ENCODE assay signal across 1 cellular context in genomic region chr11:77473801-77474508, GRCh38.
TF ChIP-seq lines count a peak whose summit lies in the region.

Gene PAK1, minus strand, starts transcription at chr11:77474094. Its CDS starts 81,574 bp downstream, at chr11:77392520.

TF ChIP-seq in A549, 52 proteins besides CTCF, POLR2A, EP300 and RAD21 (continued from another document):
- TF ChIP-seq, protein P1, sequence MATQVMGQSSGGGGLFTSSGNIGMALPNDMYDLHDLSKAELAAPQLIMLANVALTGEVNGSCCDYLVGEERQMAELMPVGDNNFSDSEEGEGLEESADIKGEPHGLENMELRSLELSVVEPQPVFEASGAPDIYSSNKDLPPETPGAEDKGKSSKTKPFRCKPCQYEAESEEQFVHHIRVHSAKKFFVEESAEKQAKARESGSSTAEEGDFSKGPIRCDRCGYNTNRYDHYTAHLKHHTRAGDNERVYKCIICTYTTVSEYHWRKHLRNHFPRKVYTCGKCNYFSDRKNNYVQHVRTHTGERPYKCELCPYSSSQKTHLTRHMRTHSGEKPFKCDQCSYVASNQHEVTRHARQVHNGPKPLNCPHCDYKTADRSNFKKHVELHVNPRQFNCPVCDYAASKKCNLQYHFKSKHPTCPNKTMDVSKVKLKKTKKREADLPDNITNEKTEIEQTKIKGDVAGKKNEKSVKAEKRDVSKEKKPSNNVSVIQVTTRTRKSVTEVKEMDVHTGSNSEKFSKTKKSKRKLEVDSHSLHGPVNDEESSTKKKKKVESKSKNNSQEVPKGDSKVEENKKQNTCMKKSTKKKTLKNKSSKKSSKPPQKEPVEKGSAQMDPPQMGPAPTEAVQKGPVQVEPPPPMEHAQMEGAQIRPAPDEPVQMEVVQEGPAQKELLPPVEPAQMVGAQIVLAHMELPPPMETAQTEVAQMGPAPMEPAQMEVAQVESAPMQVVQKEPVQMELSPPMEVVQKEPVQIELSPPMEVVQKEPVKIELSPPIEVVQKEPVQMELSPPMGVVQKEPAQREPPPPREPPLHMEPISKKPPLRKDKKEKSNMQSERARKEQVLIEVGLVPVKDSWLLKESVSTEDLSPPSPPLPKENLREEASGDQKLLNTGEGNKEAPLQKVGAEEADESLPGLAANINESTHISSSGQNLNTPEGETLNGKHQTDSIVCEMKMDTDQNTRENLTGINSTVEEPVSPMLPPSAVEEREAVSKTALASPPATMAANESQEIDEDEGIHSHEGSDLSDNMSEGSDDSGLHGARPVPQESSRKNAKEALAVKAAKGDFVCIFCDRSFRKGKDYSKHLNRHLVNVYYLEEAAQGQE (IDR thresholded peaks at IDR 0.05): no peak
- peak; percentile 74; the same call in 1 of the 2 replicates for TF ChIP-seq RCOR1 (IDR thresholded peaks at IDR 0.05; ENCODE audit: low read depth, low read length)
- no peak for TF ChIP-seq ESRRA (IDR thresholded peaks at IDR 0.05; ENCODE audit: borderline replicate concordance, low read length)
- no peak for TF ChIP-seq ZNF302 (CRISPR knock-in tag; IDR thresholded peaks at IDR 0.05)
- no peak for TF ChIP-seq FOSL2 (IDR thresholded peaks at IDR 0.05)
- peak; percentile 96 for TF ChIP-seq FOSL2 (CRISPR knock-in tag; IDR thresholded peaks at IDR 0.05)
- TF ChIP-seq CEBPB (IDR thresholded peaks at IDR 0.05): peak; percentile 33 to 51; a peak in 1 of 4 replicates
- TF ChIP-seq MYC (IDR thresholded peaks at IDR 0.05; ENCODE audit: borderline replicate concordance, low read length): no peak; the same call in 1 of the 2 replicates
- TF ChIP-seq, protein P2, sequence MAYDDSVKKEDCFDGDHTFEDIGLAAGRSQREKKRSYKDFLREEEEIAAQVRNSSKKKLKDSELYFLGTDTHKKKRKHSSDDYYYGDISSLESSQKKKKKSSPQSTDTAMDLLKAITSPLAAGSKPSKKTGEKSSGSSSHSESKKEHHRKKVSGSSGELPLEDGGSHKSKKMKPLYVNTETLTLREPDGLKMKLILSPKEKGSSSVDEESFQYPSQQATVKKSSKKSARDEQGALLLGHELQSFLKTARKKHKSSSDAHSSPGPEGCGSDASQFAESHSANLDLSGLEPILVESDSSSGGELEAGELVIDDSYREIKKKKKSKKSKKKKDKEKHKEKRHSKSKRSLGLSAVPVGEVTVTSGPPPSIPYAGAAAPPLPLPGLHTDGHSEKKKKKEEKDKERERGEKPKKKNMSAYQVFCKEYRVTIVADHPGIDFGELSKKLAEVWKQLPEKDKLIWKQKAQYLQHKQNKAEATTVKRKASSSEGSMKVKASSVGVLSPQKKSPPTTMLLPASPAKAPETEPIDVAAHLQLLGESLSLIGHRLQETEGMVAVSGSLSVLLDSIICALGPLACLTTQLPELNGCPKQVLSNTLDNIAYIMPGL (CRISPR knock-in tag; IDR thresholded peaks at IDR 0.05; ENCODE audit: borderline replicate concordance): no peak
- peak; percentile 44 for TF ChIP-seq SMC3 (IDR thresholded peaks at IDR 0.05)
- no peak for TF ChIP-seq TP53 (CRISPR knock-in tag; IDR thresholded peaks at IDR 0.05)
- TF ChIP-seq ATOH8 (CRISPR knock-in tag; IDR thresholded peaks at IDR 0.05; ENCODE audit: low read depth): no peak
- peak; percentile 22; the same call in 1 of the 2 replicates for TF ChIP-seq BHLHE40 (IDR thresholded peaks at IDR 0.05; ENCODE audit: low read depth, low read length)
- no peak for TF ChIP-seq POLR2AphosphoS2 (conservative IDR thresholded peaks at IDR 0.05; ENCODE audit: low read length)
- no peak for TF ChIP-seq FOXS1 (CRISPR knock-in tag; IDR thresholded peaks at IDR 0.05)
- TF ChIP-seq MAFK (IDR thresholded peaks at IDR 0.05; ENCODE audit: partially characterized antibody): no peak
- no peak for TF ChIP-seq HDAC2 (IDR thresholded peaks at IDR 0.05)
- TF ChIP-seq CHD2 (IDR thresholded peaks at IDR 0.05; ENCODE audit: low read length, partially characterized antibody): no peak
- TF ChIP-seq JUN (IDR thresholded peaks at IDR 0.05): no peak
- no peak for TF ChIP-seq RNF2 (IDR thresholded peaks at IDR 0.05; ENCODE audit: borderline replicate concordance, low read depth)
- TF ChIP-seq RFX5 (IDR thresholded peaks at IDR 0.05): 0 out of 2 replicates have a peak, but pooled peaks have one; percentile 28
- TF ChIP-seq GATA3 (IDR thresholded peaks at IDR 0.05; ENCODE audit: borderline replicate concordance): no peak
- no peak for TF ChIP-seq RARB (CRISPR knock-in tag; IDR thresholded peaks at IDR 0.05)
TF ChIP-seq in A549: peak in this region for 9.
